6 cellular contexts compared by ENCODE assay signal in the genomic region with DNA sequence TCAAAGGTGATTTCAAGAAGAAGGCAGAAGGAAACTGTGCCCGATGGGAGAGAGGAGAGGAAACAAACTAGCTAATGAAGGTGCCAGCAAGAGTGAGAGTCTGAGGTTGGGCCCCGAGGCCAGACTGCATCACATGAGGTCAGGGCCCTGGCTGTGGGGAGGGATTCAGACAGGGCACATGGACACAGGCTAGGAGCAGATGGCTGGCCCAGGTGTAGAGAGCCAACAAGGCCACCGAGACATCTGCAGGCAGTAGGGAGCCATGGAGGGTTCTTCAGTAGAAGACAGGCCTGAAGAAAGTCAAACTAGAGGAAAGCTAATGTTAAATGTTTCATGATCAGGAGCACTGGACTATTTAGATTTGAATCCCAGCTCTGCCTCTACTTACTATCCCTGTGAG.
"Had no signal": no experiment of that assay in that cellular context is flagged by ENCODE, and none has a peak within 500 bp of the region (broad histone marks: within the 10 kb centered on the region; RNA-seq: fewer than 3 reads in every experiment).

No MANE protein-coding gene starts in this region.

- FAIRE-seq: H1, H54 had no signal

- ATAC-seq: GM23338 had no signal

- H3K4me2 ChIP-seq: GM23338 had no signal

- DNase-seq: H9, HCEC 1CT, KBM-7 had no signal

- H2AFZ ChIP-seq: GM23338 had no signal

- H3K4me3 ChIP-seq: GM23338 had no signal
